In the genomic region with DNA sequence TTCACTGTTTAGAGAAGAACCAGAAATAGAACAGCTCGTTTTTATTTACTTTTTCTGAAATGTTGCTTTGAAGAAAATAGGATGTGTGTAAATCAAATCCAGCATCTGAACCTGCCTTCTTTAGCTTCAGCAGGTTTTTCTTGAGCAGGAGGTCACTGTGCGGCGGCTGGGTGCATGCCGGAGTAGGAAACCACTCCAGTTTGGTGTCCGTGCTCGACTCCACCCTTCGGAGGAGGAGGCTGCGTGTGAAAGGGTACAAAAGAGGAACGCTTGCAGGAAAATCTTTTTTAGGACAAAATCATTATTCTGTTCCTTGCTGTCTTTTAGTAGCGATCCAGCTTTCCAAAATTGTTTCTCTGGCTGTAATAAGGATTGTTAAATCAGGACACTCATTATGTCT, we compare ENCODE assay signal across 26 cellular contexts. TPM values are rescaled to one million over a fixed set of nuclear protein-coding genes. Genes with fewer than 3 reads are reported as not detected.
"Had no signal": no experiment of that assay in that cellular context is flagged by ENCODE, and none has a peak within 500 bp of the region (broad histone marks: within the 10 kb centered on the region; RNA-seq: fewer than 3 reads in every experiment).

No MANE protein-coding gene starts in this region.

- H3K27me3 Mint-ChIP-seq: activated CD4-positive, alpha-beta T cell treated with anti-CD3 and anti-CD28 coated beads, Interleukin-2, amount 10 ng/mL, durations not matched to agents 24 days and 14 days; activated CD8-positive, alpha-beta T cell treated with anti-CD3 and anti-CD28 coated beads for 36 hours had no signal

- H3K27ac ChIP-seq: PC-9, RWPE1 had no signal

- H3K4me3 ChIP-seq: K562, MG63, PC-9 had no signal

- H3K9me3 Mint-ChIP-seq: activated CD4-positive, alpha-beta T cell treated with anti-CD3 and anti-CD28 coated beads, Interleukin-2, amount 10 ng/mL, durations not matched to agents 24 days and 14 days; activated CD8-positive, alpha-beta T cell treated with anti-CD3 and anti-CD28 coated beads for 36 hours; activated naive CD4-positive, alpha-beta T cell treated with anti-CD3 and anti-CD28 coated beads for 36 hours; activated naive CD8-positive, alpha-beta T cell treated with anti-CD3 and anti-CD28 coated beads, Interleukin-2, amount 50 U/mL, for 24 hours had no signal

- H3K4me3 Mint-ChIP-seq: activated CD4-positive, alpha-beta T cell treated with anti-CD3 and anti-CD28 coated beads, Interleukin-2, amount 10 ng/mL, durations not matched to agents 24 days and 14 days; activated CD8-positive, alpha-beta T cell treated with anti-CD3 and anti-CD28 coated beads for 36 hours; activated naive CD4-positive, alpha-beta T cell treated with anti-CD3 and anti-CD28 coated beads for 36 hours; activated naive CD8-positive, alpha-beta T cell; activated naive CD8-positive, alpha-beta T cell treated with anti-CD3 and anti-CD28 coated beads, Interleukin-2, amount 50 U/mL, for 24 hours; brain had no signal

- H3K27ac Mint-ChIP-seq: activated CD4-positive, alpha-beta T cell treated with anti-CD3 and anti-CD28 coated beads, Interleukin-2, amount 10 ng/mL, durations not matched to agents 24 days and 14 days; activated CD8-positive, alpha-beta T cell treated with anti-CD3 and anti-CD28 coated beads for 36 hours; activated naive CD4-positive, alpha-beta T cell treated with anti-CD3 and anti-CD28 coated beads for 36 hours; activated naive CD8-positive, alpha-beta T cell; activated naive CD8-positive, alpha-beta T cell treated with anti-CD3 and anti-CD28 coated beads, Interleukin-2, amount 50 U/mL, for 24 hours; brain had no signal

- H3K36me3 ChIP-seq: MG63 had no signal

- H3K9me3 ChIP-seq: MG63 had no signal

- H3K4me2 ChIP-seq: PC-9 had no signal

- DNase-seq: activated CD4-positive, alpha-beta T cell treated with anti-CD3 and anti-CD28 coated beads, Interleukin-2, amount 10 ng/mL, durations not matched to agents 24 days and 14 days; activated CD4-positive, alpha-beta T cell treated with anti-CD3 and anti-CD28 coated beads, Interleukin-2, amount 50 U/mL, for 4 hours; activated CD8-positive, alpha-beta T cell treated with anti-CD3 and anti-CD28 coated beads for 36 hours; activated gamma-delta T cell treated with Interleukin-2 at 50 U/mL for 16 hours; activated naive CD4-positive, alpha-beta T cell treated with anti-CD3 and anti-CD28 coated beads for 36 hours; activated naive CD8-positive, alpha-beta T cell treated with anti-CD3 and anti-CD28 coated beads, Interleukin-2, amount 50 U/mL, for 24 hours; activated T-cell treated with anti-CD3 and anti-CD28 coated beads, Interleukin-2, amount 50 U/mL, for 1 hour; cerebellar nuclear complex; IMR-90; MG63; NCI-H1092; NCI-H1436 treated with DMSO at 0.1 percent for 48 hours; NCI-H1694 treated with DMSO at 0.1 percent for 48 hours; NCI-H2029; NCI-H510A; NCI-H526; NCI-H748 treated with DMSO at 0.1 percent for 48 hours; NK-92 treated with Interleukin-12 subunit alpha and Interleukin-12 subunit beta, amount 100 ng/mL, for 24 hours; PC-9; T1000 had no signal

- H3K36me3 Mint-ChIP-seq: activated naive CD8-positive, alpha-beta T cell had no signal

- H3K27me3 ChIP-seq: MG63 had no signal

- ATAC-seq: activated CD8-positive, alpha-beta T cell treated with anti-CD3 and anti-CD28 coated beads for 36 hours; activated naive CD8-positive, alpha-beta T cell treated with anti-CD3 and anti-CD28 coated beads, Interleukin-2, amount 50 U/mL, for 24 hours; K562; Right ventricle myocardium inferior had no signal

RNA-seq across cellular contexts. Expression of a gene that starts 15.3 kb away (rescaled TPM):
- total RNA-seq: OCI-LY7 had no signal
